In genomic region chr17:64498308-64499203, GRCh38 we compare ENCODE assay signal across 11 cellular contexts. TPM values are rescaled to one million over a fixed set of nuclear protein-coding genes. Genes with fewer than 3 reads are reported as not detected.
A peak's percentile ranks its signal among the peaks of the same experiment; 100 is the strongest.
DNase-seq lines count a peak whose midpoint lies in the region; ATAC-seq and TF ChIP-seq lines count a peak whose summit lies in the region.
"Had no signal": no experiment of that assay in that cellular context is flagged by ENCODE, and none has a peak within 500 bp of the region (broad histone marks: within the 10 kb centered on the region; RNA-seq: fewer than 3 reads in every experiment).

No MANE protein-coding gene starts in this region.

- H3K36me3 Mint-ChIP-seq in naive thymus-derived CD8-positive, alpha-beta T cell = peaks cover 8 to 77% (median 37%) of the 10 kb centered on the region in 3 donors

- POLR2A ChIA-PET in naive thymus-derived CD8-positive, alpha-beta T cell (lab: Charles Lee) = interaction anchor here (0.6 to 5.6 kb wide), 5 partner anchors 8 to 504 kb away, joined by 3 to 233 read pairs (median 4); partner anchors contain the start of genes CEP95, DDX5 and PECAM1

- H3K27ac Mint-ChIP-seq in naive thymus-derived CD8-positive, alpha-beta T cell = peak overlapping the region; percentile 58 to 99 (median 97)

- ATAC-seq in naive thymus-derived CD8-positive, alpha-beta T cell = no peak
- no peak for ATAC-seq in HG03196 (IDR thresholded peaks at IDR 0.05; ENCODE audit: unreplicated experiment)
- ATAC-seq: upper lobe of right lung had no signal

- no peak for TF ChIP-seq CTCF in GM13976 (IDR thresholded peaks at IDR 0.05; ENCODE audit: borderline replicate concordance, control extremely low read depth, extremely low read depth, insufficient read depth, missing control alignments)

- peak overlapping the region; percentile 30 for H3K4me3 ChIP-seq in adipocyte (ENCODE audit: low read length)

- peaks cover 80% of the 10 kb centered on the region for H3K4me1 ChIP-seq in adipocyte (ENCODE audit: control insufficient read depth, insufficient read depth, low read length)

- no peaks in the 10 kb centered on the region for H3K9me3 ChIP-seq in KOPT-K1 (ENCODE audit: insufficient read depth, low read length, poor library complexity, severe bottlenecking)
- no peaks in the 10 kb centered on the region for H3K9me3 ChIP-seq in adipocyte (ENCODE audit: control insufficient read depth, low read length)
- H3K9me3 ChIP-seq: upper lobe of right lung had no signal

- H3K9ac ChIP-seq in adipocyte (ENCODE audit: low read length) = peak overlapping the region; percentile 93

- no peaks in the 10 kb centered on the region for H3K27me3 Mint-ChIP-seq in naive thymus-derived CD8-positive, alpha-beta T cell

- DNase-seq in ELR (ENCODE audit: low read depth) (peak; percentile 70), adipocyte (ENCODE audit: low read depth) (peak; percentile 24), KG1 (lab: John Stamatoyannopoulos, UW) (no peak), GM13976 (ENCODE audit: low spot score) (no peak), T1000 (lab: John Stamatoyannopoulos, UW) (no peak)
- DNase-seq in naive thymus-derived CD8-positive, alpha-beta T cell = peak in 3 of 10 donors; percentile 22 to 32 (median 30)
- DNase-seq: activated gamma-delta T cell, head of caudate nucleus, upper lobe of right lung had no signal

- H3K9me3 Mint-ChIP-seq in naive thymus-derived CD8-positive, alpha-beta T cell = no peaks in the 10 kb centered on the region

- peaks cover 48 to 95% (median 89%) of the 10 kb centered on the region in 4 donors for H3K4me1 Mint-ChIP-seq in naive thymus-derived CD8-positive, alpha-beta T cell

- no peaks in the 10 kb centered on the region for H3K27me3 ChIP-seq in adipocyte (replicated peaks; ENCODE audit: control insufficient read depth, insufficient read depth, low read length)
- H3K27me3 ChIP-seq: upper lobe of right lung had no signal

- H3K36me3 ChIP-seq in KOPT-K1 (ENCODE audit: insufficient read depth, low read length) = peaks cover 73% of the 10 kb centered on the region
- peaks cover 62% of the 10 kb centered on the region for H3K36me3 ChIP-seq in adipocyte (ENCODE audit: control insufficient read depth, insufficient read depth, low read length, severe bottlenecking)

- in situ Hi-C loops in GM13976 (cut with MboI; ENCODE audit: low sequenced_read_pairs, unreplicated experiment) = no loop called here

- H3K4me3 Mint-ChIP-seq in naive thymus-derived CD8-positive, alpha-beta T cell = peak overlapping the region in 8 of 10 donors; percentile 9 to 100 (median 50)

- peak overlapping the region; percentile 90 for H3K27ac ChIP-seq in KOPT-K1 (ENCODE audit: low read depth, low read length, poor library complexity, severe bottlenecking)

RNA-seq across cellular contexts. Expression of gene POLG2, which starts 1.7 kb away (rescaled TPM):
- total RNA-seq in naive thymus-derived CD8-positive, alpha-beta T cell = 10 to 100 TPM; 72.3 to 76.0 TPM
- polyA plus RNA-seq in naive thymus-derived CD8-positive, alpha-beta T cell = 1 to 10 TPM; 6.4 to 8.6 (median 7.1) TPM

RNA-seq across cellular contexts. Expression of gene DDX5, which starts 7.5 kb away (rescaled TPM):
- 1,000 to 10,000 TPM; 2,287 to 2,312 TPM for total RNA-seq in naive thymus-derived CD8-positive, alpha-beta T cell
- polyA plus RNA-seq in naive thymus-derived CD8-positive, alpha-beta T cell = 1,000 to 10,000 TPM; 1,055 to 1,400 (median 1,067) TPM

RNA-seq across cellular contexts. Expression of gene CEP95, which starts 8.2 kb away (rescaled TPM):
- 100 to 1,000 TPM; 143 to 153 TPM for total RNA-seq in naive thymus-derived CD8-positive, alpha-beta T cell
- polyA plus RNA-seq in naive thymus-derived CD8-positive, alpha-beta T cell = 10 to 100 TPM in 1 of 3 donors, 1 to 10 TPM in 2; 8.6 to 20.1 (median 9.0) TPM

RNA-seq across cellular contexts. Expression of gene MILR1, which starts 49.6 kb away (rescaled TPM):
- total RNA-seq in naive thymus-derived CD8-positive, alpha-beta T cell = not detected
- not detected for polyA plus RNA-seq in naive thymus-derived CD8-positive, alpha-beta T cell

Comparison
In these comparisons a context has a peak if more than half of its experiments do, and no peak if none do; other contexts are left out.
1. DNase-seq: peak in ELR (single experiment) and adipocyte (single experiment); none in KG1 (single experiment), GM13976 (single experiment) and T1000 (single experiment).